24 cellular contexts compared by ENCODE assay signal in the genomic region with DNA sequence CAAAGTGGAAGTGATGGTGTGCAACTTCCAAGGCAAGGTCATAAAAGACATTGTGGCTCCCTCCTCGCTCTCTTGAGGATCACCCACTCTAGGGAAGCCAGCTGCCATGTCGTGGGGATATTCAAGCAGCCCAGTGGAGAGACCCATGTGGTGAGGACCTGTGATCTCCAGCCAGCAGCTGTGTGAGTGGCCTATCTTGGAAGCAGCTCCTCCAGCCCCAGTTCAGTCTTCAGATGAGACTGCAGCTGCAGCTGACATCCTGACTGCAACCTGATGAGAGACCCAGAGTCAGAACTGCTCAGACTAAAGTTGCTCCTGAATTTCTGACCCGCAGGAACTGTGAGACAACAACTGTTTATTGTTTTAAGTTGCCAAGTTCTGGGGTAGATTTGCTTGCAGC.
"Had no signal": no experiment of that assay in that cellular context is flagged by ENCODE, and none has a peak within 500 bp of the region (broad histone marks: within the 10 kb centered on the region; RNA-seq: fewer than 3 reads in every experiment).

No MANE protein-coding gene starts in this region.

- H3K4me3 ChIP-seq: body of pancreas, breast epithelium, MG63, SJCRH30, SK-N-MC had no signal

- H3K9me3 ChIP-seq: body of pancreas, breast epithelium, MG63 had no signal

- DNase-seq: activated CD4-positive, alpha-beta T cell treated with anti-CD3 and anti-CD28 coated beads, Interleukin-2, amount 10 ng/mL, durations not matched to agents 24 days and 14 days; activated CD4-positive, alpha-beta T cell treated with anti-CD3 and anti-CD28 coated beads, Interleukin-2, amount 50 U/mL, for 48 hours; activated CD8-positive, alpha-beta T cell treated with anti-CD3 and anti-CD28 coated beads, Interleukin-2, amount 10 ng/mL, durations not matched to agents 7 days and 5 days; activated gamma-delta T cell; activated naive CD4-positive, alpha-beta T cell treated with Interleukin-2 at 50 U/mL for 16 hours; activated naive CD8-positive, alpha-beta T cell treated with anti-CD3 and anti-CD28 coated beads, Interleukin-2, amount 10 ng/mL, durations not matched to agents 7 days and 5 days; activated T-cell treated with anti-CD3 and anti-CD28 coated beads, Interleukin-2, amount 50 U/mL, for 24 hours; body of pancreas; Kasumi-1; KG1; MG63; NCI-H1048; NCI-H1105 treated with DMSO at 0.1 percent for 48 hours; NCI-H1436; NCI-H1694; NCI-H1930; NCI-H2081 treated with DMSO at 0.1 percent for 48 hours; NCI-H226; NCI-H524 treated with DMSO at 0.1 percent for 48 hours; SHP77; SJCRH30; T1000 had no signal

- H3K27me3 ChIP-seq: body of pancreas, breast epithelium, MG63, SJCRH30 had no signal

- H3K27ac ChIP-seq: body of pancreas, SJCRH30, SK-N-MC had no signal

- H3K36me3 ChIP-seq: breast epithelium, MG63, SJCRH30 had no signal
